Comparison of ENCODE assay signal across 23 cellular contexts in the genomic region with DNA sequence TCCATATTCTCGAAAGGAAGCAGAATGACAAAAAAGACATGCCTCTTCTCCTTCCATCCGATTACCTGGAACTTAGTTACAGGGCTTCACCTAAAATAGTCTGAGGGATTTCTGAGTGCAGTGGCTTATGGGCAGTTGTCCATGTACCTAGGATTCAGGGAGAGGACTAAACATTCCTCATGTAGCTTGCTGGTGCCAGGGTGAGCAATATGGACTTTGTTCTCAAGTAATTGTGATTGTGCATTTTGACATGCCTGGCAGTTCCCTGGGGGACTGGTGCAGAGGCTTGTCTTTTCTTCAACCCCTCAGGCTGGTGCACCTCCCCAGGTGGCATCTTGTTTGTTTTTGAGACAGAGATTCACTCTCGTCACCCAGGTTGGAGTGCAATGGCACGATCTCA. TPM values are rescaled to one million over a fixed set of nuclear protein-coding genes. Genes with fewer than 3 reads are reported as not detected.
DNase-seq lines count a peak whose midpoint lies in the region; ATAC-seq, FAIRE-seq and TF ChIP-seq lines count a peak whose summit lies in the region.
"Had no signal": no experiment of that assay in that cellular context is flagged by ENCODE, and none has a peak within 500 bp of the region (broad histone marks: within the 10 kb centered on the region; RNA-seq: fewer than 3 reads in every experiment).

No MANE protein-coding gene starts in this region.

- no peak for TF ChIP-seq POLR2A in sigmoid colon (IDR thresholded peaks at IDR 0.05)

- H4K20me1 ChIP-seq in BLaER1 treated with 17β-estradiol and CSF1 and Interleukin-3, amounts not matched to agents 10 nM and 100 nM, result no peaks in the 10 kb centered on the region
- H4K20me1 ChIP-seq in MM.1S (ENCODE audit: insufficient read depth, low read length), result no peaks in the 10 kb centered on the region

- H3K4me1 ChIP-seq in BLaER1 treated with 17β-estradiol and CSF1 and Interleukin-3, amounts not matched to agents 10 nM and 100 nM, result peaks cover 20 to 32% (median 23%) of the 10 kb centered on the region in 10 experiments
- no peaks in the 10 kb centered on the region for H3K4me1 ChIP-seq in pancreas
- 0 out of 2 replicates have a peak, but pooled peaks cover 8% of the 10 kb centered on the region for H3K4me1 ChIP-seq in MM.1S (ENCODE audit: low read length)
- peaks cover 0 to 16% (median 8%) of the 10 kb centered on the region in 4 donors for H3K4me1 ChIP-seq in sigmoid colon

- no peak for TF ChIP-seq CTCF in pancreas (IDR thresholded peaks at IDR 0.05)
- TF ChIP-seq CTCF in MM.1S (IDR thresholded peaks at IDR 0.05; ENCODE audit: low read length), result no peak
- no peak for TF ChIP-seq CTCF in sigmoid colon (IDR thresholded peaks at IDR 0.05)

- no peaks in the 10 kb centered on the region for H3K79me2 ChIP-seq in MM.1S (ENCODE audit: low read length)

- FAIRE-seq in pancreas (lab: Jason Lieb, UNC), result no peak
- FAIRE-seq: GM12892, HTR-8/SVneo had no signal

- no peak overlapping the region for H3K9ac ChIP-seq in BLaER1 treated with 17β-estradiol and CSF1 and Interleukin-3, amounts not matched to agents 10 nM and 100 nM
- H3K9ac ChIP-seq in MM.1S (ENCODE audit: low read length), result no peak overlapping the region

- no peak overlapping the region for H3K27ac ChIP-seq in BLaER1 treated with 17β-estradiol and CSF1 and Interleukin-3, amounts not matched to agents 10 nM and 100 nM
- H3K27ac ChIP-seq in pancreas (no peak overlapping the region), MM.1S (ENCODE audit: low read length) (no peak overlapping the region), sigmoid colon (no peak overlapping the region)
- H3K27ac ChIP-seq: RWPE1 had no signal

- H3K9me3 ChIP-seq in BLaER1 treated with 17β-estradiol and CSF1 and Interleukin-3, amounts not matched to agents 10 nM and 100 nM (replicated peaks in 1 of 11), result 0 out of 22 replicates have a peak, but pooled peaks cover 0 to 4% (median 0%) of the 10 kb centered on the region in 11 experiments
- H3K9me3 ChIP-seq in pancreas (no peaks in the 10 kb centered on the region), MM.1S (replicated peaks; ENCODE audit: insufficient read depth, low read length) (no peaks in the 10 kb centered on the region), sigmoid colon (no peaks in the 10 kb centered on the region)
- H3K9me3 ChIP-seq: MG63 had no signal

- 79 to 93% methylated on average over 4 of the region's 4 CpGs for WGBS in pancreas, 2 donors
- WGBS in sigmoid colon, 2 donors, result 79 to 96% methylated on average over 4 of the region's 4 CpGs

- ATAC-seq in left lobe of liver (peak; percentile 89), pancreas (peak in 3 of 4 donors; percentile 53 to 59 (median 54))
- ATAC-seq: Panc1 had no signal

- no peaks in the 10 kb centered on the region for H3F3A ChIP-seq in MM.1S (ENCODE audit: insufficient read depth, low read length)

- H3K9me2 ChIP-seq in MM.1S (replicated peaks; ENCODE audit: insufficient read depth, low read length), result no peaks in the 10 kb centered on the region

- no peak for TF ChIP-seq EP300 in sigmoid colon (IDR thresholded peaks at IDR 0.05)

- no peak overlapping the region for H2AFZ ChIP-seq in MM.1S (ENCODE audit: low read length)

- intact Hi-C loops in pancreas (cut with DNase I), result no loop called here
- intact Hi-C loops in sigmoid colon (cut with DNase I), result no loop called here

- peak overlapping the region; percentile 46 to 76 (median 64); a peak in 21 of 22 replicates for H3K4me2 ChIP-seq in BLaER1 treated with 17β-estradiol and CSF1 and Interleukin-3, amounts not matched to agents 10 nM and 100 nM
- no peak overlapping the region for H3K4me2 ChIP-seq in MM.1S (ENCODE audit: low read depth, low read length)

- peaks cover 0 to 7% (median 2%) of the 10 kb centered on the region in 11 experiments; a peak in 8 of 22 replicates for H3K27me3 ChIP-seq in BLaER1 treated with 17β-estradiol and CSF1 and Interleukin-3, amounts not matched to agents 10 nM and 100 nM
- H3K27me3 ChIP-seq in pancreas, result no peaks in the 10 kb centered on the region
- no peaks in the 10 kb centered on the region for H3K27me3 ChIP-seq in MM.1S (replicated peaks; ENCODE audit: insufficient read depth, low read length)
- no peaks in the 10 kb centered on the region for H3K27me3 ChIP-seq in sigmoid colon
- H3K27me3 ChIP-seq: MG63 had no signal

- DNase-seq in NCI-H69 (lab: John Stamatoyannopoulos, UW) (peak; percentile 66), left lobe of liver (ENCODE audit: low spot score) (peak; percentile 63), pancreas (no peak), MM.1S (no peak), sigmoid colon (no peak), NCI-H1105 (lab: John Stamatoyannopoulos, UW) (no peak)
- DNase-seq in stimulated activated CD4-positive, alpha-beta T cell treated with anti-CD3 and anti-CD28 coated beads, Interleukin-2, amount 100 ng/mL, for 24 hours, result no peak
- DNase-seq: DMS153, DND-41, H7, KBM-7, MG63, NCI-H1417, NCI-H1694, NCI-H2029 treated with DMSO at 0.1 percent for 48 hours, NCI-H2227 treated with DMSO at 0.1 percent for 48 hours, NCI-H526 treated with DMSO at 0.1 percent for 48 hours, SHP77 treated with DMSO at 0.1 percent for 48 hours had no signal

- no peaks in the 10 kb centered on the region for H3K36me3 ChIP-seq in BLaER1 treated with 17β-estradiol and CSF1 and Interleukin-3, amounts not matched to agents 10 nM and 100 nM
- no peaks in the 10 kb centered on the region for H3K36me3 ChIP-seq in pancreas
- no peaks in the 10 kb centered on the region for H3K36me3 ChIP-seq in MM.1S (replicated peaks; ENCODE audit: insufficient read depth, low read length)
- no peaks in the 10 kb centered on the region for H3K36me3 ChIP-seq in sigmoid colon
- H3K36me3 ChIP-seq: MG63 had no signal

- no peak overlapping the region for H3K4me3 ChIP-seq in BLaER1 treated with 17β-estradiol and CSF1 and Interleukin-3, amounts not matched to agents 10 nM and 100 nM
- H3K4me3 ChIP-seq in pancreas, result no peak overlapping the region
- H3K4me3 ChIP-seq in MM.1S (ENCODE audit: low read length), result no peak overlapping the region
- H3K4me3 ChIP-seq in sigmoid colon, result no peak overlapping the region
- H3K4me3 ChIP-seq: MG63 had no signal

RNA-seq across cellular contexts. Expression of a gene that starts 6.1 kb away (rescaled TPM):
- total RNA-seq in left lobe of liver, result 21.7 TPM
- 10 to 100 TPM; 36.5 to 70.2 (median 44.1) TPM for total RNA-seq in pancreas
- 10 to 100 TPM; 31.4 to 37.1 TPM for polyA plus RNA-seq in pancreas
- total RNA-seq in sigmoid colon, result 10 to 100 TPM; 23.2 to 56.8 (median 32.8) TPM
- polyA plus RNA-seq in sigmoid colon, result 10 to 100 TPM in 2 of 3 donors, 1 to 10 TPM in 1; 4.4 to 16.9 (median 10.8) TPM

Comparison
In these comparisons a context has a peak if more than half of its experiments do, and no peak if none do; other contexts are left out.
1. DNase-seq: peak in NCI-H69 (single experiment) and left lobe of liver (single experiment); none in pancreas (0 of 6), MM.1S (single experiment), stimulated activated CD4-positive, alpha-beta T cell treated with anti-CD3 and anti-CD28 coated beads, Interleukin-2, amount 100 ng/mL, for 24 hours (0 of 2), sigmoid colon (single experiment) and NCI-H1105 (single experiment).